ENCODE assay signal across 8 cellular contexts in the genomic region with DNA sequence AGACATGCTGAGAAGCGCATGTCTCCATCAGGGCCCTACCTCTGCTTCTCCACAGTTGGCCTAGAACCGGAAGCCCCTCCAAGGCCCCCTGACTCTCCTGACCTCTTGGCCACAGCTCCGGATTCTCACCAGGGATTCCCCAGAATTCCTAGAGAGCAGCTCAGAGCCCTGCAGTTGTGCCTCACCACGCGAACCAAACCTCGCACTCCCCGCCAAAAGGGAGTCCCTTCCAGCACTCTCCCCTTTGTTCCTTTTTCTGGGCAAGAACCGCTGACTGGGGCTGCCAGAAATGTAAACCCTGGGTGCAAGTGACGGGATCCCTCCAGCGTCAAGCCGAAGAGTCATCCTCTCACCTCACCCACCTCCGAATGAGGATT. TPM values are rescaled to one million over a fixed set of nuclear protein-coding genes. Genes with fewer than 3 reads are reported as not detected.
A peak's percentile ranks its signal among the peaks of the same experiment; 100 is the strongest.
DNase-seq lines count a peak whose midpoint lies in the region; ATAC-seq and TF ChIP-seq lines count a peak whose summit lies in the region.

No MANE protein-coding gene starts in this region.

- peaks cover 18% of the 10 kb centered on the region for H3K27me3 Mint-ChIP-seq in neural progenitor cell (ENCODE audit: insufficient read depth, low read depth)

- DNase-seq in Jurkat, Clone E6-1 (ENCODE audit: low read depth, low spot score): no peak
- DNase-seq in neural progenitor cell (ENCODE audit: low spot score): peak; percentile 43
- no peak for DNase-seq in SKM-1 treated with dmso at 0.1 percent for 144 hours (lab: John Stamatoyannopoulos, UW; ENCODE audit: unreplicated experiment)
- no peak for DNase-seq in KBM-7
- DNase-seq in activated CD4-positive, alpha-beta T cell treated with anti-CD3 and anti-CD28 coated beads for 48 hours: no peak

- H3K79me2 ChIP-seq in neural progenitor cell (ENCODE audit: low read depth): no peaks in the 10 kb centered on the region

- WGBS in esophagus, 2 donors: 24 to 40% methylated on average over 12 of the region's 12 CpGs

- H3K4me1 ChIP-seq in BLaER1 treated with 17β-estradiol and CSF1 and Interleukin-3, amounts not matched to agents 10 nM and 100 nM: peaks cover 20 to 55% (median 52%) of the 10 kb centered on the region in 10 experiments
- H3K4me1 ChIP-seq in esophagus (ENCODE audit: control insufficient read depth in 2 of 2, insufficient read depth in 2 of 2, low read length in 1 of 2) (peaks cover 0 to 2% of the 10 kb centered on the region in 2 donors), neural progenitor cell (peaks cover 26% of the 10 kb centered on the region)

- H2AFZ ChIP-seq in neural progenitor cell (replicated peaks): peak overlapping the region; percentile 92

- H3K4me2 ChIP-seq in BLaER1 treated with 17β-estradiol and CSF1 and Interleukin-3, amounts not matched to agents 10 nM and 100 nM: peak overlapping the region; percentile 87 to 100 (median 98)
- H3K4me2 ChIP-seq in neural progenitor cell: peak overlapping the region; percentile 95

- TF ChIP-seq CTCF in neural progenitor cell (IDR thresholded peaks at IDR 0.05): no peak

- H3F3A ChIP-seq in neural progenitor cell (ENCODE audit: low read depth): peaks cover 21% of the 10 kb centered on the region

- H3K36me3 Mint-ChIP-seq in neural progenitor cell: no peaks in the 10 kb centered on the region

- ATAC-seq in HG02884 (IDR thresholded peaks at IDR 0.05; ENCODE audit: unreplicated experiment): no peak

- H3K9me3 Mint-ChIP-seq in neural progenitor cell: peaks cover 3% of the 10 kb centered on the region

- peak overlapping the region; percentile 68 for H3K27ac Mint-ChIP-seq in neural progenitor cell

- peaks cover 0 to 6% (median 0%) of the 10 kb centered on the region in 11 experiments; a peak in 1 of 22 replicates for H3K36me3 ChIP-seq in BLaER1 treated with 17β-estradiol and CSF1 and Interleukin-3, amounts not matched to agents 10 nM and 100 nM
- H3K36me3 ChIP-seq in esophagus (ENCODE audit: control insufficient read depth in 2 of 2, insufficient read depth in 2 of 2, low read length in 1 of 2): no peaks in the 10 kb centered on the region
- no peaks in the 10 kb centered on the region for H3K36me3 ChIP-seq in neural progenitor cell

- H3K4me1 Mint-ChIP-seq in neural progenitor cell: peaks cover 46% of the 10 kb centered on the region

- H3K9me3 ChIP-seq in BLaER1 treated with 17β-estradiol and CSF1 and Interleukin-3, amounts not matched to agents 10 nM and 100 nM (replicated peaks in 1 of 11): no peaks in the 10 kb centered on the region
- H3K9me3 ChIP-seq in esophagus (ENCODE audit: control insufficient read depth in 2 of 2, insufficient read depth in 1 of 2, low read depth in 1 of 2, low read length in 1 of 2): no peaks in the 10 kb centered on the region
- no peaks in the 10 kb centered on the region for H3K9me3 ChIP-seq in neural progenitor cell (ENCODE audit: low read depth)

- H3K9ac ChIP-seq in BLaER1 treated with 17β-estradiol and CSF1 and Interleukin-3, amounts not matched to agents 10 nM and 100 nM: peak overlapping the region in 10 of 11 experiments; percentile 71 to 86 (median 80); a peak in 16 of 22 replicates
- H3K9ac ChIP-seq in neural progenitor cell: no peak overlapping the region

- peaks cover 0 to 36% (median 17%) of the 10 kb centered on the region in 11 experiments; a peak in 11 of 22 replicates for H4K20me1 ChIP-seq in BLaER1 treated with 17β-estradiol and CSF1 and Interleukin-3, amounts not matched to agents 10 nM and 100 nM
- H4K20me1 ChIP-seq in neural progenitor cell (ENCODE audit: low read depth): peaks cover 14% of the 10 kb centered on the region

- H3K4me3 ChIP-seq in BLaER1 treated with 17β-estradiol and CSF1 and Interleukin-3, amounts not matched to agents 10 nM and 100 nM: peak overlapping the region in 9 of 10 experiments; percentile 67 to 81 (median 72); a peak in 19 of 20 replicates
- H3K4me3 ChIP-seq in Jurkat, Clone E6-1 (ENCODE audit: low read length): peak overlapping the region; percentile 58
- peak overlapping the region in 1 of 2 donors; percentile 70 for H3K4me3 ChIP-seq in esophagus (ENCODE audit: low read depth in 1 of 2, low read length in 2 of 2)
- H3K4me3 ChIP-seq in neural progenitor cell: peak overlapping the region; percentile 62

- H3K27me3 ChIP-seq in BLaER1 treated with 17β-estradiol and CSF1 and Interleukin-3, amounts not matched to agents 10 nM and 100 nM: peaks cover 26 to 41% (median 29%) of the 10 kb centered on the region in 11 experiments
- H3K27me3 ChIP-seq in esophagus (ENCODE audit: control insufficient read depth in 1 of 2, insufficient read depth in 2 of 2, low read length in 2 of 2) (no peaks in the 10 kb centered on the region), neural progenitor cell (peaks cover 85% of the 10 kb centered on the region)

- H3K27ac ChIP-seq in BLaER1 treated with 17β-estradiol and CSF1 and Interleukin-3, amounts not matched to agents 10 nM and 100 nM: peak overlapping the region in 3 of 11 experiments; percentile 72 to 78 (median 72); a peak in 3 of 22 replicates
- peak overlapping the region; percentile 27 to 41 for H3K27ac ChIP-seq in esophagus (ENCODE audit: low read depth in 2 of 2, low read length in 1 of 2)
- no peak overlapping the region for H3K27ac ChIP-seq in neural progenitor cell

- peak overlapping the region; percentile 88 for H3K4me3 Mint-ChIP-seq in neural progenitor cell

- in situ Hi-C loops in KBM-7 (cut with MboI; ENCODE audit: low pct_unique_long_range_greater_than_20kb, low sequenced_read_pairs): no loop called here

RNA-seq across cellular contexts. Expression of a gene that starts 36.7 kb away (rescaled TPM):
- polyA plus RNA-seq in Jurkat, Clone E6-1 (2012; ENCODE audit: insufficient read depth, insufficient read length): 11.4 TPM
- polyA plus RNA-seq in esophagus: 1 to 10 TPM; 1.0 to 1.1 TPM
- 0.26 and 0.56 TPM in 2 replicates for total RNA-seq in neural progenitor cell (ENCODE audit: low replicate concordance)
